Comparison of ENCODE assay signal across 1 cellular context in the genomic region with DNA sequence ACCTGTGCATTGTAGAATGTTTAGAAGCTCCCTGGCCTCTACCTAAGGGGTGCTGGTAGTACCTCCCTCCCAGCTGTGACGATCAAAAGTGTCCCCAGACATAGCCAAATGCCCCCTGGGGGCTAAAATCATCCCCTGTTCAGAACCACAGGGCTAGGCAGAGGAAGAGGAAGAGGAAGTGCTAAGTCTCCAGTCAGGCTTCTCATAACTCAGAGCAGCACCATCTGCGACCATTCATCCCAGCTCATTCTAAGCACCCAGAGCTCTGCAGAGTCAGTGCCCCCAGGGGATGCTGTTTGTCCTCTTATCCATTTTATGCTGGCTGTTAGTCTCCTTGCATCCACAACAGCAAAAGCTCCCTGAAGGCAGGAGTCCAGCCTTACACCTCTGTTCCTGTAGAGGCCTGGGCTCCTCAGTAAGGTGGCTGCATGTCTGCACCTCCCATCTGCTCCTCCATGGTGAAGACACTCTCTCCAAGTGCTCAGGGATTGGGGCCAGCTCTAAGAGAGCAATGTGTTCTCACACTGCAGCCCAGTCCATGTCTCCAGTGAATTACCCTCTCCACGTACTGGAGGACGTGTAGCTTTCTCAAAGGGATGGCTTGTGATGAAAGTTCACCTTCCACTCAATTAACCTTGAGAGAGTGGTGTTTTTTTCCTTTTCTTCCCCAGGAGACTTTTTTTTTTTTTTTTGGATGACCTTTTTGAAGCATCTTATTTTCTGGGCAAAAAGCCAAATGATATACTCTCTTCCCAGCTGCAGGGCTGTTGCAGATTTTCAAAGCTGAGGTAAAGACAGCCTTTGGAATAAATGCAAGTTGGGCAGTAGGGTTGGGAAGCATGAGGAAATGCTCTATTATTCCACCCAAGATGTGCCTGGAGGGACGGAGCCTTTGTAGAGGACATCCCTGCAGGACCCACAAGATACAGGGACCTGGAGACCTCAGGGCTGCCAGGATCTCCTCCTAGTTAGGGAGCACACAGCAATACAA.
TF ChIP-seq lines count a peak whose summit lies in the region.

No MANE protein-coding gene starts in this region.

TF ChIP-seq in WTC11, 78 proteins besides CTCF, POLR2A, EP300 and RAD21 (continued from another document):
- TF ChIP-seq, protein P1, sequence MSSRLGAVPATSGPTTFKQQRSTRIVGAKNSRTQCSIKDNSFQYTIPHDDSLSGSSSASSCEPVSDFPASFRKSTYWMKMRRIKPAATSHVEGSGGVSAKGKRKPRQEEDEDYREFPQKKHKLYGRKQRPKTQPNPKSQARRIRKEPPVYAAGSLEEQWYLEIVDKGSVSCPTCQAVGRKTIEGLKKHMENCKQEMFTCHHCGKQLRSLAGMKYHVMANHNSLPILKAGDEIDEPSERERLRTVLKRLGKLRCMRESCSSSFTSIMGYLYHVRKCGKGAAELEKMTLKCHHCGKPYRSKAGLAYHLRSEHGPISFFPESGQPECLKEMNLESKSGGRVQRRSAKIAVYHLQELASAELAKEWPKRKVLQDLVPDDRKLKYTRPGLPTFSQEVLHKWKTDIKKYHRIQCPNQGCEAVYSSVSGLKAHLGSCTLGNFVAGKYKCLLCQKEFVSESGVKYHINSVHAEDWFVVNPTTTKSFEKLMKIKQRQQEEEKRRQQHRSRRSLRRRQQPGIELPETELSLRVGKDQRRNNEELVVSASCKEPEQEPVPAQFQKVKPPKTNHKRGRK (CRISPR knock-in tag; IDR thresholded peaks at IDR 0.05; ENCODE audit: borderline replicate concordance) = no peak
- TF ChIP-seq NFATC4 (CRISPR knock-in tag; IDR thresholded peaks at IDR 0.05) (no peak), NR1H2 (CRISPR knock-in tag; IDR thresholded peaks at IDR 0.05) (no peak)
- TF ChIP-seq, protein P2, sequence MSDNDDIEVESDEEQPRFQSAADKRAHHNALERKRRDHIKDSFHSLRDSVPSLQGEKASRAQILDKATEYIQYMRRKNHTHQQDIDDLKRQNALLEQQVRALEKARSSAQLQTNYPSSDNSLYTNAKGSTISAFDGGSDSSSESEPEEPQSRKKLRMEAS (CRISPR knock-in tag; IDR thresholded peaks at IDR 0.05) = no peak
